In the genomic region with DNA sequence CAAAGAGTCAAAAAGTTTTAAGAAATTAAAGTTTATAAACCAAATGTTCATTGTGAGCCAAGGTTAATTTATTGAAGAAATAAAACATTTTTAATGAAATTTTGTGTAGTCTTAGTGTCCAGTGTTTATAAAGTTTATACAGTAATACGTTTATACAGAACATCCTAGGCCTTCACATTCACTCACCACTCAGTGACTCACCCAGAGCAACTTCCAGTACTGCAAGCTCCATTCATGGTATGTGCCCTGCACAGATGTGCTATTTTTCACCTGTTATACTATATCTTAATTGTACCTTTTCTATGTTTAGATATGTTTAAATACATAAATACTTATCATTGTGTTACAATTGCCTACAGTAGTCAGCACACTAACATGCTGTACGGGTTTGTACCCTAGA, we compare ENCODE assay signal across 23 cellular contexts. TPM values are rescaled to one million over a fixed set of nuclear protein-coding genes. Genes with fewer than 3 reads are reported as not detected.
DNase-seq lines count a peak whose midpoint lies in the region; ATAC-seq and TF ChIP-seq lines count a peak whose summit lies in the region.
"Had no signal": no experiment of that assay in that cellular context is flagged by ENCODE, and none has a peak within 500 bp of the region (broad histone marks: within the 10 kb centered on the region; RNA-seq: fewer than 3 reads in every experiment).

No MANE protein-coding gene starts in this region.

- no peaks in the 10 kb centered on the region for H3K4me1 ChIP-seq in RWPE2 (ENCODE audit: insufficient read depth, poor library complexity, severe bottlenecking)

- no peaks in the 10 kb centered on the region for H3K27me3 ChIP-seq in RWPE2 (ENCODE audit: insufficient read depth, poor library complexity, severe bottlenecking)

- H3K4me3 ChIP-seq in RWPE2 (ENCODE audit: severe bottlenecking) (no peak overlapping the region), fibroblast of mammary gland (ENCODE audit: control insufficient read depth, low read depth, low read length) (no peak overlapping the region)

- DNase-seq in ELR (ENCODE audit: low read depth) (peak; percentile 20), RWPE2 (ENCODE audit: low spot score) (no peak), fibroblast of mammary gland (ENCODE audit: low read depth) (peak; percentile 14), memory B cell (ENCODE audit: low spot score in 2 of 2) (no peak), KBM-7 (no peak), left lobe of liver (ENCODE audit: low spot score) (no peak), NCI-H526 (lab: John Stamatoyannopoulos, UW) (no peak)
- DNase-seq: 8988T, Calu3, DMS79 treated with DMSO at 0.1 percent for 48 hours, HCEC 1CT, MM.1S, NCI-H1048, NCI-H1417, NCI-H1694, NCI-H2029 treated with DMSO at 0.1 percent for 48 hours, NCI-H226, NCI-H510A treated with DMSO at 0.1 percent for 48 hours, NCI-H82, SHP77 treated with DMSO at 0.1 percent for 48 hours had no signal

- H3K27ac ChIP-seq in RWPE2 (ENCODE audit: poor library complexity, severe bottlenecking), result no peak overlapping the region
- H3K27ac ChIP-seq: KMS-11, RWPE1 had no signal

- ATAC-seq in RWPE2 (ENCODE audit: low read depth), result peak; percentile 41; the same call in 1 of the 3 replicates
- ATAC-seq in memory B cell (ENCODE audit: low read depth), result no peak
- ATAC-seq in left lobe of liver, result no peak
- no peak for ATAC-seq in HG03045 (IDR thresholded peaks at IDR 0.05; ENCODE audit: unreplicated experiment)

- peaks cover 29% of the 10 kb centered on the region for H3K36me3 ChIP-seq in RWPE2 (ENCODE audit: low read depth)

- peaks cover 16% of the 10 kb centered on the region for H3K36me3 Mint-ChIP-seq in memory B cell

- H3K27me3 Mint-ChIP-seq in memory B cell, result no peaks in the 10 kb centered on the region

- in situ Hi-C loops in KBM-7 (cut with MboI; ENCODE audit: low pct_unique_long_range_greater_than_20kb, low sequenced_read_pairs), result no loop called here

- no peak overlapping the region for H3K4me3 Mint-ChIP-seq in memory B cell

- H3K4me1 Mint-ChIP-seq in memory B cell, result no peaks in the 10 kb centered on the region

- H3K9me3 ChIP-seq in RWPE2 (ENCODE audit: severe bottlenecking), result no peaks in the 10 kb centered on the region

- no peak for TF ChIP-seq CTCF in RWPE2 (IDR thresholded peaks at IDR 0.05; ENCODE audit: poor library complexity, severe bottlenecking)
- no peak for TF ChIP-seq CTCF in fibroblast of mammary gland (conservative IDR thresholded peaks at IDR 0.05; ENCODE audit: control insufficient read depth, insufficient read depth, low read depth, low read length)

- peak overlapping the region; percentile 28 for H3K27ac Mint-ChIP-seq in memory B cell

- H3K9me3 Mint-ChIP-seq in memory B cell, result no peaks in the 10 kb centered on the region

RNA-seq across cellular contexts. Expression of a gene that starts 33.6 kb away (rescaled TPM):
- 6.6 TPM for total RNA-seq in left lobe of liver

RNA-seq across cellular contexts. Expression of a gene that starts 33.7 kb away (rescaled TPM):
- 154 TPM for total RNA-seq in left lobe of liver

Comparison
In these comparisons a context has a peak if more than half of its experiments do, and no peak if none do; other contexts are left out.
1. DNase-seq: peak in ELR (single experiment) and fibroblast of mammary gland (single experiment); none in RWPE2 (single experiment), memory B cell (0 of 2), KBM-7 (single experiment), left lobe of liver (single experiment) and NCI-H526 (0 of 2).